ENCODE assay signal across 10 cellular contexts in genomic region chr14:25431211-25432076, GRCh38.
DNase-seq lines count a peak whose midpoint lies in the region; ATAC-seq and TF ChIP-seq lines count a peak whose summit lies in the region.
"Had no signal": no experiment of that assay in that cellular context is flagged by ENCODE, and none has a peak within 500 bp of the region (broad histone marks: within the 10 kb centered on the region; RNA-seq: fewer than 3 reads in every experiment).

No MANE protein-coding gene starts in this region.

- H3K36me3 ChIP-seq in SJCRH30 (no peaks in the 10 kb centered on the region), kidney epithelial cell (ENCODE audit: control insufficient read depth, insufficient read depth, low read length) (no peaks in the 10 kb centered on the region)
- H3K36me3 ChIP-seq: ascending aorta had no signal

- no peaks in the 10 kb centered on the region for H3K4me1 ChIP-seq in SJCRH30
- H3K4me1 ChIP-seq: ascending aorta had no signal

- no peak overlapping the region for H3K4me3 ChIP-seq in SJCRH30
- H3K4me3 ChIP-seq in kidney epithelial cell (ENCODE audit: low read depth, low read length), result no peak overlapping the region
- H3K4me3 ChIP-seq: ascending aorta had no signal

- H3K9me3 ChIP-seq in SJCRH30 (replicated peaks), result no peaks in the 10 kb centered on the region
- H3K9me3 ChIP-seq: ascending aorta had no signal

- TF ChIP-seq CTCF in kidney epithelial cell (IDR thresholded peaks at IDR 0.05; ENCODE audit: insufficient read depth, low read length, poor library complexity, severe bottlenecking), result peak; percentile 12

- ATAC-seq in GM18868 (IDR thresholded peaks at IDR 0.05; ENCODE audit: unreplicated experiment) (no peak), HG03571 (IDR thresholded peaks at IDR 0.05; ENCODE audit: unreplicated experiment) (no peak)

- H3K27me3 ChIP-seq in SJCRH30 (0 out of 2 replicates have a peak, but pooled peaks cover 2% of the 10 kb centered on the region), kidney epithelial cell (ENCODE audit: control insufficient read depth, insufficient read depth, low read length) (no peaks in the 10 kb centered on the region)
- H3K27me3 ChIP-seq: ascending aorta had no signal

- DNase-seq in DMS53 treated with DMSO at 0.1 percent for 48 hours (lab: John Stamatoyannopoulos, UW; ENCODE audit: unreplicated experiment) (peak; percentile 32), KBM-7 (peak; percentile 27), SJCRH30 (peak; percentile 27 to 59), kidney epithelial cell (ENCODE audit: low read depth) (no peak)
- no peak for DNase-seq in activated CD8-positive, alpha-beta memory T cell treated with anti-CD3 and anti-CD28 coated beads, Interleukin-2, amount 50 U/mL, for 4 hours
- DNase-seq in stimulated activated CD8-positive, alpha-beta memory T cell treated with anti-CD3 and anti-CD28 coated beads, Interleukin-4, amount 100 ng/mL, for 48 hours, result no peak
- DNase-seq: stimulated activated naive B cell treated with anti-CD40 and anti-IgM and Interleukin-4, amounts not matched to agents 10 μg/mL and 1 μg/mL and 100 μg/mL, for 72 hours had no signal

- in situ Hi-C loops in KBM-7 (cut with MboI; ENCODE audit: low pct_unique_long_range_greater_than_20kb, low sequenced_read_pairs), result no loop called here

- no peak overlapping the region for H3K27ac ChIP-seq in SJCRH30
- H3K27ac ChIP-seq: ascending aorta had no signal

Comparison
In these comparisons a context has a peak if more than half of its experiments do, and no peak if none do; other contexts are left out.
1. DNase-seq: peak in DMS53 treated with DMSO at 0.1 percent for 48 hours (single experiment), KBM-7 (single experiment) and SJCRH30 (2 of 2); none in kidney epithelial cell (single experiment), activated CD8-positive, alpha-beta memory T cell treated with anti-CD3 and anti-CD28 coated beads, Interleukin-2, amount 50 U/mL, for 4 hours (single experiment) and stimulated activated CD8-positive, alpha-beta memory T cell treated with anti-CD3 and anti-CD28 coated beads, Interleukin-4, amount 100 ng/mL, for 48 hours (single experiment).